Comparison of ENCODE assay signal across 8 cellular contexts in the genomic region with DNA sequence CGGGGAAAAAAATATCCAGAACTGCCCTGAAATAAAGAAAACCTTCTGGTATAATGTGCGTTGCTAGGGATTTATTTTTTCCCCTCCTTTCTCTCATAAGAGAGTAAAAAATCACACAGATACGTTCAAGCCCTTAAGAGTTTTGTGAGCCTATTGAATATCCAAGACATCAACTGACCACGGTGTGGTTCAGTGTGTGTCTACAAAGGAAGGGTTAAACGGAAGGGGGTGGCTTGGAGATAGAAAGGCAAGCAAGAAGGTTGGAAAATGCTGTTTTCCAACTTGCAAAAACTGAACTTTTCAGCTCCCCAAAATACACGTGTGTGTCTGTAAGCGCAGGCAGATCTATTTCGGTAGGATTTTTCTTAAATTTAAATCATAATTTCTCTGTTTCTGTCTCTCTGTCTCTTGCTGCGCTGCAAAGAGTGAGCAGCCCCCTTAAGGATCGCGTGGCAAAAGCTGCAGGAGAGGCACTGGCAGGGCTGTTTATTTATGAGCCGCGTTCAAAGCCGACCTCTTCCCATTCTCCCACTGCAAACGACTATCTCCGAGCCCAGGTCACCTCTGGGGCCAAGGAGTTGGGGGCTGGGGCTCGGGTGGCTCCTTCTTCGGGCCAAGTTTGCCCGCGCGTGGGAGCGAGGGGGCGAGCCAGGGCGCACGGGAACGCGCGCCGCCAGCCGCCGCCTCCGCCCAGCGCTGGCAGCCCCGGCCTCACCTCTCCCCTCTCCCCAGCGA. TPM values are rescaled to one million over a fixed set of nuclear protein-coding genes. Genes with fewer than 3 reads are reported as not detected.
DNase-seq lines count a peak whose midpoint lies in the region; ATAC-seq and TF ChIP-seq lines count a peak whose summit lies in the region.

No MANE protein-coding gene starts in this region.

- no peaks in the 10 kb centered on the region for H4K20me1 ChIP-seq in mammary epithelial cell (ENCODE audit: insufficient read depth, low read length)

- in situ Hi-C loops in mammary epithelial cell (cut with MboI; ENCODE audit: low sequenced_read_pairs in 2 of 2), result no loop called here

- intact Hi-C loops in mammary epithelial cell (cut with micrococcal nuclease), result loop anchor here (2.0 kb wide), 1 partner anchor 1562 kb away; no protein-coding TSS in a partner anchor
- intact Hi-C loops in activated T-helper 2 cell treated with anti-CD3 and anti-CD28 coated beads, Interferon-gamma antibody, Interleukin-2, Interleukin-4, amounts not matched to agents 10 μg/mL and 5 μg/mL and 100 μg/mL, durations not matched to agents 14 hours and 24 hours and 36 hours (cut with micrococcal nuclease), result no loop called here
- intact Hi-C loops in CD14-positive monocyte (cut with micrococcal nuclease), result no loop called here

- peak overlapping the region; percentile 98 for H2AFZ ChIP-seq in mammary epithelial cell (ENCODE audit: low read depth, low read length)

- H3K36me3 Mint-ChIP-seq in nephron progenitor cell (ENCODE audit: low read depth), result no peaks in the 10 kb centered on the region
- H3K36me3 Mint-ChIP-seq in activated T-helper 2 cell treated with anti-CD3 and anti-CD28 coated beads, Interferon-gamma antibody, Interleukin-2, Interleukin-4, amounts not matched to agents 10 μg/mL and 5 μg/mL and 100 μg/mL, durations not matched to agents 14 hours and 24 hours and 36 hours (ENCODE audit: low read depth), result no peaks in the 10 kb centered on the region
- no peaks in the 10 kb centered on the region for H3K36me3 Mint-ChIP-seq in CD14-positive monocyte

- H3K27me3 Mint-ChIP-seq in nephron progenitor cell (ENCODE audit: low read depth, poor library complexity) (peaks cover 3% of the 10 kb centered on the region), CD14-positive monocyte (ENCODE audit: low read depth in 3 of 3) (peaks cover 50 to 67% (median 58%) of the 10 kb centered on the region in 3 donors)
- H3K27me3 Mint-ChIP-seq in activated T-helper 2 cell treated with anti-CD3 and anti-CD28 coated beads, Interferon-gamma antibody, Interleukin-2, Interleukin-4, amounts not matched to agents 10 μg/mL and 5 μg/mL and 100 μg/mL, durations not matched to agents 14 hours and 24 hours and 36 hours (ENCODE audit: low read depth), result peaks cover 39% of the 10 kb centered on the region

- no TSS peak for BruUV-seq in mammary epithelial cell (replicated peaks; lab: Mats Ljungman, UMichigan)

- 24% methylated on average over 11 of the region's 35 CpGs for WGBS in mammary epithelial cell (ENCODE audit: low coverage, missing lambda C conversion rate)

- H3K9me3 ChIP-seq in mammary epithelial cell (replicated peaks; ENCODE audit: insufficient read depth, low read length), result no peaks in the 10 kb centered on the region

- dilution Hi-C loops in mammary epithelial cell (cut with HindIII; ENCODE audit: low sequenced_read_pairs), result no loop called here

- H3K4me2 ChIP-seq in mammary epithelial cell (ENCODE audit: insufficient read depth, low read depth, low read length), result peak overlapping the region; percentile 100

- no peak overlapping the region for H3K27ac ChIP-seq in mammary epithelial cell (ENCODE audit: insufficient read depth, low read depth, low read length)

- H3K79me2 ChIP-seq in mammary epithelial cell (ENCODE audit: insufficient read depth, low read length), result peaks cover 13% of the 10 kb centered on the region

- TF ChIP-seq CTCF in mammary epithelial cell (conservative IDR thresholded peaks at IDR 0.05 in 1 of 2, IDR thresholded peaks at IDR 0.05 in 1 of 2; ENCODE audit: extremely low read depth in 1 of 2, insufficient read depth in 1 of 2, low read depth in 1 of 2, low read length in 2 of 2) (no peak), nephron progenitor cell (IDR thresholded peaks at IDR 0.05) (no peak), omental fat pad (IDR thresholded peaks at IDR 0.05) (no peak), CD14-positive monocyte (IDR thresholded peaks at IDR 0.05) (no peak)

- peaks cover 38% of the 10 kb centered on the region for H3K4me1 ChIP-seq in mammary epithelial cell (ENCODE audit: insufficient read depth, low read length)

- H3K9ac ChIP-seq in mammary epithelial cell (ENCODE audit: insufficient read depth, low read length), result no peak overlapping the region

- CTCF ChIA-PET in mammary epithelial cell (lab: Charles Lee; ENCODE audit: low non-redundant PET), result no interaction called here

- no peaks in the 10 kb centered on the region for H3K27me3 ChIP-seq in mammary epithelial cell (ENCODE audit: insufficient read depth, low read length)

- H3K4me3 Mint-ChIP-seq in nephron progenitor cell, result peak overlapping the region; percentile 98
- no peak overlapping the region for H3K4me3 Mint-ChIP-seq in activated T-helper 2 cell treated with anti-CD3 and anti-CD28 coated beads, Interferon-gamma antibody, Interleukin-2, Interleukin-4, amounts not matched to agents 10 μg/mL and 5 μg/mL and 100 μg/mL, durations not matched to agents 14 hours and 24 hours and 36 hours (ENCODE audit: low read depth)
- peak overlapping the region in 1 of 2 donors; percentile 78 for H3K4me3 Mint-ChIP-seq in CD14-positive monocyte

- peaks cover 39% of the 10 kb centered on the region for H3K4me1 Mint-ChIP-seq in nephron progenitor cell
- H3K4me1 Mint-ChIP-seq in activated T-helper 2 cell treated with anti-CD3 and anti-CD28 coated beads, Interferon-gamma antibody, Interleukin-2, Interleukin-4, amounts not matched to agents 10 μg/mL and 5 μg/mL and 100 μg/mL, durations not matched to agents 14 hours and 24 hours and 36 hours (ENCODE audit: low read depth), result peaks cover 5% of the 10 kb centered on the region
- peaks cover 5% of the 10 kb centered on the region for H3K4me1 Mint-ChIP-seq in CD14-positive monocyte

- H3K4me3 ChIP-seq in mammary epithelial cell (replicated peaks in 1 of 3; ENCODE audit: insufficient read depth in 1 of 3, low read depth in 2 of 3, low read length in 3 of 3), result peak overlapping the region; percentile 62 to 68 (median 65)

- peak overlapping the region; percentile 40 for H3K27ac Mint-ChIP-seq in nephron progenitor cell
- H3K27ac Mint-ChIP-seq in activated T-helper 2 cell treated with anti-CD3 and anti-CD28 coated beads, Interferon-gamma antibody, Interleukin-2, Interleukin-4, amounts not matched to agents 10 μg/mL and 5 μg/mL and 100 μg/mL, durations not matched to agents 14 hours and 24 hours and 36 hours, result no peak overlapping the region
- no peak overlapping the region for H3K27ac Mint-ChIP-seq in CD14-positive monocyte

- no peaks in the 10 kb centered on the region for H3K36me3 ChIP-seq in mammary epithelial cell (ENCODE audit: insufficient read depth, low read length)

- ATAC-seq in GM18502 (IDR thresholded peaks at IDR 0.05; ENCODE audit: poor library complexity, unreplicated experiment), result peak; percentile 20
- ATAC-seq in HG03095 (IDR thresholded peaks at IDR 0.05; ENCODE audit: unreplicated experiment), result peak; percentile 6
- no peak for ATAC-seq in GM21447 (IDR thresholded peaks at IDR 0.05; ENCODE audit: unreplicated experiment)
- ATAC-seq in omental fat pad (ENCODE audit: low FRiP score), result no peak

- H3K9me3 Mint-ChIP-seq in nephron progenitor cell, result no peaks in the 10 kb centered on the region
- no peaks in the 10 kb centered on the region for H3K9me3 Mint-ChIP-seq in activated T-helper 2 cell treated with anti-CD3 and anti-CD28 coated beads, Interferon-gamma antibody, Interleukin-2, Interleukin-4, amounts not matched to agents 10 μg/mL and 5 μg/mL and 100 μg/mL, durations not matched to agents 14 hours and 24 hours and 36 hours
- H3K9me3 Mint-ChIP-seq in CD14-positive monocyte, result peaks cover 0 to 18% (median 8%) of the 10 kb centered on the region in 7 donors

- DNase-seq in mammary epithelial cell (no peak), nephron progenitor cell (no peak), omental fat pad (ENCODE audit: low spot score) (no peak), CD14-positive monocyte (ENCODE audit: low spot score) (no peak)
- DNase-seq in activated T-helper 2 cell treated with anti-CD3 and anti-CD28 coated beads, Interferon-gamma antibody, Interleukin-2, Interleukin-4, amounts not matched to agents 10 μg/mL and 5 μg/mL and 100 μg/mL, durations not matched to agents 14 hours and 24 hours and 36 hours (ENCODE audit: low spot score), result no peak

RNA-seq across cellular contexts. Expression of a gene that starts 0.5 kb away (rescaled TPM):
- total RNA-seq in mammary epithelial cell (1 to 10 TPM in 1 of 2 donors, under 1 TPM in 1; 0.17 to 4.2 TPM), omental fat pad (10 to 100 TPM; 13.4 to 45.6 (median 18.6) TPM)
- polyA plus RNA-seq in mammary epithelial cell (1.9 TPM), CD14-positive monocyte (not detected)
- 4.9 TPM for polyA minus RNA-seq in mammary epithelial cell
- 0.02 and 0.16 TPM in 2 replicates for total RNA-seq in activated T-helper 2 cell treated with anti-CD3 and anti-CD28 coated beads, Interferon-gamma antibody, Interleukin-2, Interleukin-4, amounts not matched to agents 10 μg/mL and 5 μg/mL and 100 μg/mL, durations not matched to agents 14 hours and 24 hours and 36 hours

Comparison
In these comparisons a context has a peak if more than half of its experiments do, and no peak if none do; other contexts are left out.
1. ATAC-seq: peak in GM18502 (single experiment) and HG03095 (single experiment); none in GM21447 (single experiment) and omental fat pad (single experiment).